ENCODE assay signal across 2 cellular contexts in the genomic region with DNA sequence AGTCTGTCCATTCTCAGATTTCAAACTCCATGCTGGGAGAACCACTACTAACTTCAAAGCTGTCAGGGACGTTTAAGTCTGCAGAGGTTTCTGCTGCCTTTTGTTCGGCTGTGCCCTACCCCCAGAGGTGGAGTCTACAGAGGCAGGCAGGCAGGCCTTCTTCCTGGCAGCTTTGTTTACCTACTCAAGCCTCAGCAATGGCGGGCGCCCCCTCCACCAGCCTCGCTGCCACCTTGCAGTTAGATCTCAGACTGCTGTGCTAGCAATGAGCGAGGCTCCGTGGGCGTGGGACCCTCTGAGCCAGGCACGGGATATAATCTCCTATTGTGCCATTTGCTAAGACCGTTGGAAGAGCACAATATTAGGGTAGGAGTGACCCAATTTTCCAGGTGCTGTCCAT. TPM values are rescaled to one million over a fixed set of nuclear protein-coding genes. Genes with fewer than 3 reads are reported as not detected.
"Had no signal": no experiment of that assay in that cellular context is flagged by ENCODE, and none has a peak within 500 bp of the region (broad histone marks: within the 10 kb centered on the region; RNA-seq: fewer than 3 reads in every experiment).

No MANE protein-coding gene starts in this region.

RNA-seq across cellular contexts. Expression of a gene that starts 27.5 kb away (rescaled TPM):
- polyA plus RNA-seq: IgD-negative memory B cell, K562 had no signal
